8 cellular contexts compared by ENCODE assay signal in genomic region chr1:204507317-204508105, GRCh38. TPM values are rescaled to one million over a fixed set of nuclear protein-coding genes. Genes with fewer than 3 reads are reported as not detected.
DNase-seq lines count a peak whose midpoint lies in the region; ATAC-seq, FAIRE-seq and TF ChIP-seq lines count a peak whose summit lies in the region.

No MANE protein-coding gene starts in this region.

- 7 to 9% methylated on average over 22 of the region's 22 CpGs for WGBS in pancreas, 2 donors

- peak overlapping the region; percentile 98 for H3K27ac Mint-ChIP-seq in activated T-helper 1 cell treated with anti-CD3 and anti-CD28 coated beads, Interleukin-12 subunit alpha, Interleukin-12 subunit beta, Interleukin-2, Interleukin-4 antibody, amounts not matched to agents 30 ng/mL and 10 ng/mL and 1 ng/mL, durations not matched to agents 14 hours and 24 hours and 36 hours

- peak overlapping the region; percentile 94 for H3K4me3 Mint-ChIP-seq in activated T-helper 1 cell treated with anti-CD3 and anti-CD28 coated beads, Interleukin-12 subunit alpha, Interleukin-12 subunit beta, Interleukin-2, Interleukin-4 antibody, amounts not matched to agents 30 ng/mL and 10 ng/mL and 1 ng/mL, durations not matched to agents 14 hours and 24 hours and 36 hours

- H3K27ac ChIP-seq in cardiac muscle cell (peak overlapping the region; percentile 53), pancreas (peak overlapping the region; percentile 9 to 91 (median 58))

- H3K27me3 ChIP-seq in cardiac muscle cell (no peaks in the 10 kb centered on the region), pancreas (no peaks in the 10 kb centered on the region)

- intact Hi-C loops in activated T-helper 1 cell treated with anti-CD3 and anti-CD28 coated beads, Interleukin-12 subunit alpha, Interleukin-12 subunit beta, Interleukin-2, Interleukin-4 antibody, amounts not matched to agents 30 ng/mL and 10 ng/mL and 1 ng/mL, durations not matched to agents 14 hours and 24 hours and 36 hours (cut with micrococcal nuclease): loop anchor here (1.0 to 5.0 kb wide), 4 partner anchors 9 to 1180 kb away; partner anchors contain the start of gene MDM4
- intact Hi-C loops in pancreas (cut with DNase I): no loop called here

- peak overlapping the region; percentile 54 for H3K4me3 ChIP-seq in cardiac muscle cell
- H3K4me3 ChIP-seq in pancreas: peak overlapping the region; percentile 5 to 54 (median 18)

- peaks cover 48% of the 10 kb centered on the region for H3K4me1 Mint-ChIP-seq in activated T-helper 1 cell treated with anti-CD3 and anti-CD28 coated beads, Interleukin-12 subunit alpha, Interleukin-12 subunit beta, Interleukin-2, Interleukin-4 antibody, amounts not matched to agents 30 ng/mL and 10 ng/mL and 1 ng/mL, durations not matched to agents 14 hours and 24 hours and 36 hours (ENCODE audit: low read depth)

- peak; percentile 78 for DNase-seq in NCI-H2107 treated with DMSO at 0.1 percent for 48 hours (lab: John Stamatoyannopoulos, UW; ENCODE audit: unreplicated experiment)
- no peak for DNase-seq in NCI-H2107 (lab: John Stamatoyannopoulos, UW)
- DNase-seq in NCI-H446 (lab: John Stamatoyannopoulos, UW): peak; percentile 38 to 69
- no peak for DNase-seq in activated T-helper 1 cell treated with anti-CD3 and anti-CD28 coated beads, Interleukin-12 subunit alpha, Interleukin-12 subunit beta, Interleukin-2, Interleukin-4 antibody, amounts not matched to agents 30 ng/mL and 10 ng/mL and 1 ng/mL, durations not matched to agents 14 hours and 24 hours and 36 hours (ENCODE audit: low spot score)
- peak; percentile 59 to 78 for DNase-seq in cardiac muscle cell (ENCODE audit: low read depth in 1 of 2, low spot score in 1 of 2)
- peak in 1 of 6 donors; percentile 51 for DNase-seq in pancreas

- H3K4me1 ChIP-seq in cardiac muscle cell (ENCODE audit: low read depth): no peaks in the 10 kb centered on the region
- peaks cover 5 to 9% (median 7%) of the 10 kb centered on the region in 3 donors for H3K4me1 ChIP-seq in pancreas

- H3K9me3 Mint-ChIP-seq in activated T-helper 1 cell treated with anti-CD3 and anti-CD28 coated beads, Interleukin-12 subunit alpha, Interleukin-12 subunit beta, Interleukin-2, Interleukin-4 antibody, amounts not matched to agents 30 ng/mL and 10 ng/mL and 1 ng/mL, durations not matched to agents 14 hours and 24 hours and 36 hours: no peaks in the 10 kb centered on the region

- FAIRE-seq in pancreas (lab: Jason Lieb, UNC): no peak

- ATAC-seq in HG02884 (IDR thresholded peaks at IDR 0.05; ENCODE audit: unreplicated experiment): peak; percentile 1
- ATAC-seq in pancreas: peak in 3 of 4 donors; percentile 12 to 43 (median 28)
- ATAC-seq in HG03045 (IDR thresholded peaks at IDR 0.05; ENCODE audit: unreplicated experiment): no peak

- no peaks in the 10 kb centered on the region for H3K9me3 ChIP-seq in cardiac muscle cell (ENCODE audit: low read depth)
- no peaks in the 10 kb centered on the region for H3K9me3 ChIP-seq in pancreas

- H3K36me3 Mint-ChIP-seq in activated T-helper 1 cell treated with anti-CD3 and anti-CD28 coated beads, Interleukin-12 subunit alpha, Interleukin-12 subunit beta, Interleukin-2, Interleukin-4 antibody, amounts not matched to agents 30 ng/mL and 10 ng/mL and 1 ng/mL, durations not matched to agents 14 hours and 24 hours and 36 hours (ENCODE audit: low read depth): no peaks in the 10 kb centered on the region

- peaks cover 6% of the 10 kb centered on the region for H3K27me3 Mint-ChIP-seq in activated T-helper 1 cell treated with anti-CD3 and anti-CD28 coated beads, Interleukin-12 subunit alpha, Interleukin-12 subunit beta, Interleukin-2, Interleukin-4 antibody, amounts not matched to agents 30 ng/mL and 10 ng/mL and 1 ng/mL, durations not matched to agents 14 hours and 24 hours and 36 hours (ENCODE audit: insufficient read depth)

- H3K36me3 ChIP-seq in cardiac muscle cell (no peaks in the 10 kb centered on the region), pancreas (no peaks in the 10 kb centered on the region)

- TF ChIP-seq CTCF in cardiac muscle cell (IDR thresholded peaks at IDR 0.05; ENCODE audit: low read depth, low read length) (no peak), pancreas (IDR thresholded peaks at IDR 0.05) (no peak)

RNA-seq across cellular contexts. Expression of gene MDM4, which starts 8.7 kb away (rescaled TPM):
- 75.5 and 80.3 TPM in 2 replicates for total RNA-seq in activated T-helper 1 cell treated with anti-CD3 and anti-CD28 coated beads, Interleukin-12 subunit alpha, Interleukin-12 subunit beta, Interleukin-2, Interleukin-4 antibody, amounts not matched to agents 30 ng/mL and 10 ng/mL and 1 ng/mL, durations not matched to agents 14 hours and 24 hours and 36 hours
- 38.6 and 62.0 TPM in 2 replicates for total RNA-seq in cardiac muscle cell
- polyA plus RNA-seq in cardiac muscle cell: 22.5 and 30.8 TPM in 2 replicates
- 10 to 100 TPM; 31.1 to 53.0 (median 37.6) TPM for total RNA-seq in pancreas
- polyA plus RNA-seq in pancreas: 10 to 100 TPM; 13.5 to 16.4 TPM

RNA-seq across cellular contexts. Expression of gene PIK3C2B, which starts 12.9 kb away (rescaled TPM):
- total RNA-seq in activated T-helper 1 cell treated with anti-CD3 and anti-CD28 coated beads, Interleukin-12 subunit alpha, Interleukin-12 subunit beta, Interleukin-2, Interleukin-4 antibody, amounts not matched to agents 30 ng/mL and 10 ng/mL and 1 ng/mL, durations not matched to agents 14 hours and 24 hours and 36 hours: 21.8 and 24.1 TPM in 2 replicates
- total RNA-seq in cardiac muscle cell (23.3 and 36.1 TPM in 2 replicates), pancreas (10 to 100 TPM in 3 of 6 donors, 1 to 10 TPM in 3; 8.7 to 17.5 (median 9.7) TPM)
- polyA plus RNA-seq in cardiac muscle cell (10.4 and 11.2 TPM in 2 replicates), pancreas (10 to 100 TPM in 1 of 2 donors, 1 to 10 TPM in 1; 5.4 to 13.1 TPM)

Comparison
In these comparisons a context has a peak if more than half of its experiments do, and no peak if none do; other contexts are left out.
1. DNase-seq: peak in NCI-H2107 treated with DMSO at 0.1 percent for 48 hours (single experiment), NCI-H446 (2 of 2) and cardiac muscle cell (2 of 2); none in NCI-H2107 (single experiment) and activated T-helper 1 cell treated with anti-CD3 and anti-CD28 coated beads, Interleukin-12 subunit alpha, Interleukin-12 subunit beta, Interleukin-2, Interleukin-4 antibody, amounts not matched to agents 30 ng/mL and 10 ng/mL and 1 ng/mL, durations not matched to agents 14 hours and 24 hours and 36 hours (single experiment).